ENCODE assay signal across 19 cellular contexts in the genomic region with DNA sequence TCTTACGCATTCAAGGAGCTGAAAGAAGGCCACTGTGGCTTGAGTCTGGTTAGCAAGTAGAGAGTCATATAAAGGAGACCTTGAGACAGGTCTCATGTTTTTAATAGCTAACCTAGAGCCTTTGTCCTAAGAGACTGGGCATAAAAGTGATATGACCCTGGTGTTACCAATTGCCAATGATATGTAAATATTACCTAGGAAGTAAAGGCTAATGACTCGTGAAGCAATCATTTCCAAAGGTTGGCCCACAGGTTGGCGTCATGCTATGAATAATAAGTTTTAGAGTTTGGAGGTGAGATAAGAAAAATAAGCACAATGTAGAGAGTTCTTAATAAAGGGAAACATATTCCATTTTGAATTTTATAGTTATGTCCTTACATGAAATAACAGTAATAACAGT.
"Had no signal": no experiment of that assay in that cellular context is flagged by ENCODE, and none has a peak within 500 bp of the region (broad histone marks: within the 10 kb centered on the region; RNA-seq: fewer than 3 reads in every experiment).

No MANE protein-coding gene starts in this region.

- FAIRE-seq: urothelium cell line had no signal

- H3K4me3 ChIP-seq: left ventricle myocardium inferior, mucosa of descending colon, ovary, tibial artery had no signal

- ATAC-seq: activated T-cell treated with anti-CD3 and anti-CD28 coated beads, Interleukin-2, amount 50 U/mL, for 72 hours; mucosa of descending colon; naive thymus-derived CD4-positive, alpha-beta T cell; sciatic nerve; stimulated activated memory B cell treated with anti-CD40 and anti-IgM and Interleukin-4, amounts not matched to agents 10 μg/mL and 1 μg/mL and 100 μg/mL, for 72 hours had no signal

- H3K4me1 ChIP-seq: tibial artery had no signal

- H3K36me3 ChIP-seq: left ventricle myocardium inferior, ovary, tibial artery, WERI-Rb-1 had no signal

- H3K27ac ChIP-seq: left ventricle myocardium inferior, ovary, tibial artery, WERI-Rb-1 had no signal

- H3K27me3 ChIP-seq: ovary, tibial artery had no signal

- H3K9me3 ChIP-seq: left ventricle myocardium inferior, mucosa of descending colon, ovary, tibial artery had no signal

- DNase-seq: activated CD4-positive, alpha-beta T cell treated with anti-CD3 and anti-CD28 coated beads for 1 hour; activated effector memory CD4-positive, alpha-beta T cell treated with anti-CD3 and anti-CD28 coated beads, Interleukin-2, amount 50 U/mL, for 16 hours; activated T-cell treated with anti-CD3 and anti-CD28 coated beads, Interleukin-2, amount 50 U/mL, for 72 hours; effector CD8-positive, alpha-beta T cell; foreskin fibroblast; glutamatergic neuron; hippocampal formation; islet precursor cell; left ventricle myocardium inferior; mesenchymal stem cell; mucosa of descending colon; naive thymus-derived CD4-positive, alpha-beta T cell; ovary; stimulated activated CD4-positive, alpha-beta T cell treated with anti-CD3 and anti-CD28 coated beads, Interleukin-4, amount 100 ng/mL, for 4 hours; tibial artery; WERI-Rb-1 had no signal
